8 cellular contexts compared by ENCODE assay signal in the genomic region with DNA sequence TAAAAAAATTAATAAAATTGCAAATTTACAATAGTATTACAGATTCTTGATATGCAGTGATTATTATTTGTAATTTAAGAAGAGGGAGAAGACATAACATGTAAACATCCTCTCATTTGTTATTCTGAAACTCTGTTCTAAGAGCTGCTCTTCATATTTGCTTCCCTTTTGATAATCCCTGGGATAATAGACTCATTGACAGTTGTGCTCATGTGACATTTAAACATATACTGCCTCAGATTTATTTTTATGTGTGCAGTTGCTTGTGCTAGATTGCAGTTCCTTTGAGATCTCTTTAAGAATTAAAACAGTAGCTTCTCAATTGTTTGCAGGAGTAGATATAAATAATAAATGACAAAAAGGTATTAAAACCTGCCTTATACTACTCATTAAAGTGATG.
"Had no signal": no experiment of that assay in that cellular context is flagged by ENCODE, and none has a peak within 500 bp of the region (broad histone marks: within the 10 kb centered on the region; RNA-seq: fewer than 3 reads in every experiment).

No MANE protein-coding gene starts in this region.

- H3K4me3 ChIP-seq: GM12878 had no signal

- FAIRE-seq: G401.6, GM12878, GM12891, GM12892, GM18507, GM19239 had no signal

- DNase-seq: GDM1, GF-D8 had no signal

- ATAC-seq: GM12878 had no signal
